1 cellular context compared by ENCODE assay signal in the genomic region with DNA sequence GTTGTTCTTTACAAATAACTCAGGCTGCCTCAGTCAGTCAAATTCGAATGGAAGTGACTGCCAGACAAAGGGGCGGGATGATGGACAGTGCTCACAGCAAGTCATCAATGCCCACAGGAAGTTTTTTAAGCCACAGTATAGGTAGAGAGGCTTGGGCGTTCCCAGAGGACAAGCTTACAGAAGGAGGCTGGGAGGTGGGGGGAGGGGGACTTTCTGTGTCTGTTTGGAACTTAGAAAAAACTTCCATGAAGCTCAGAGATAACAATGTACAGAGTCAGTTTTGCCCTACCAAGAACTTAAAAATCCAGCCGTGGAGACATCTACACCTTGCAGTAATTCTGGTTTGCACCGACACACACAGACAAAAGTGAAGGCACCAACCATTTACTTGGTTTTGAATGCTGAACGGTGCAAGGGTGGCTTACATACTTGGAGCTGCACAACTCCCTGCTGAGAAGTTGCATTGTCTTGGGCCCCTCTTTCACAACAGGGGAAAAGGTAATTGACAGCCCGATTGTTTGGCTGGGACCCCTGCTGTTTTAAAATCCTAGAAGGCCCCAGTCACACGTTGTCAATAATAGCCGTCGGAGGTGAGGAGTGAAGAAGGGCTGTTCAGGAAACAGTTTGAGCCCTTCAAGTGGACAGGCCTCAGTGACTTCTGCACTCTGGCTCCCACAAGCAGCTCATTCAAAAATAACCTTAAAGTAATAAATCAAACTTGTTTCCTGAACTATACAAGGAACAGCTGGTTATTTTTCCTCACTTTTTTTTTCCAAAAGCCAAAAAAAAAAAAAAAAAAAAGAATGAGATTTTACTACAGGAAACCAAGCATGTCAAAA.
TF ChIP-seq lines count a peak whose summit lies in the region.

No MANE protein-coding gene starts in this region.

TF ChIP-seq in GM12878, 131 proteins besides CTCF, POLR2A, EP300 and RAD21 (continued from another document):
- TF ChIP-seq, protein P1, sequence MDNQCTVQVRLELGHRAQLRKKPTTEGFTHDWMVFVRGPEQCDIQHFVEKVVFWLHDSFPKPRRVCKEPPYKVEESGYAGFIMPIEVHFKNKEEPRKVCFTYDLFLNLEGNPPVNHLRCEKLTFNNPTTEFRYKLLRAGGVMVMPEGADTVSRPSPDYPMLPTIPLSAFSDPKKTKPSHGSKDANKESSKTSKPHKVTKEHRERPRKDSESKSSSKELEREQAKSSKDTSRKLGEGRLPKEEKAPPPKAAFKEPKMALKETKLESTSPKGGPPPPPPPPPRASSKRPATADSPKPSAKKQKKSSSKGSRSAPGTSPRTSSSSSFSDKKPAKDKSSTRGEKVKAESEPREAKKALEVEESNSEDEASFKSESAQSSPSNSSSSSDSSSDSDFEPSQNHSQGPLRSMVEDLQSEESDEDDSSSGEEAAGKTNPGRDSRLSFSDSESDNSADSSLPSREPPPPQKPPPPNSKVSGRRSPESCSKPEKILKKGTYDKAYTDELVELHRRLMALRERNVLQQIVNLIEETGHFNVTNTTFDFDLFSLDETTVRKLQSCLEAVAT (IDR thresholded peaks at IDR 0.05): peak; percentile 59; the same call in 1 of the 2 replicates
- 0 out of 2 replicates have a peak, but pooled peaks have one; percentile 7 for TF ChIP-seq EED (IDR thresholded peaks at IDR 0.05; ENCODE audit: low read depth)
- no peak for TF ChIP-seq MXI1 (IDR thresholded peaks at IDR 0.05; ENCODE audit: low read depth, low read length)
- TF ChIP-seq, protein P2, sequence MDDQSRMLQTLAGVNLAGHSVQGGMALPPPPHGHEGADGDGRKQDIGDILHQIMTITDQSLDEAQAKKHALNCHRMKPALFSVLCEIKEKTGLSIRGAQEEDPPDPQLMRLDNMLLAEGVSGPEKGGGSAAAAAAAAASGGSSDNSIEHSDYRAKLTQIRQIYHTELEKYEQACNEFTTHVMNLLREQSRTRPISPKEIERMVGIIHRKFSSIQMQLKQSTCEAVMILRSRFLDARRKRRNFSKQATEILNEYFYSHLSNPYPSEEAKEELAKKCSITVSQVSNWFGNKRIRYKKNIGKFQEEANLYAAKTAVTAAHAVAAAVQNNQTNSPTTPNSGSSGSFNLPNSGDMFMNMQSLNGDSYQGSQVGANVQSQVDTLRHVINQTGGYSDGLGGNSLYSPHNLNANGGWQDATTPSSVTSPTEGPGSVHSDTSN (IDR thresholded peaks at IDR 0.05; ENCODE audit: insufficient replicate concordance, low read depth, low read length): peak; percentile 68
